8 cellular contexts compared by ENCODE assay signal in the genomic region with DNA sequence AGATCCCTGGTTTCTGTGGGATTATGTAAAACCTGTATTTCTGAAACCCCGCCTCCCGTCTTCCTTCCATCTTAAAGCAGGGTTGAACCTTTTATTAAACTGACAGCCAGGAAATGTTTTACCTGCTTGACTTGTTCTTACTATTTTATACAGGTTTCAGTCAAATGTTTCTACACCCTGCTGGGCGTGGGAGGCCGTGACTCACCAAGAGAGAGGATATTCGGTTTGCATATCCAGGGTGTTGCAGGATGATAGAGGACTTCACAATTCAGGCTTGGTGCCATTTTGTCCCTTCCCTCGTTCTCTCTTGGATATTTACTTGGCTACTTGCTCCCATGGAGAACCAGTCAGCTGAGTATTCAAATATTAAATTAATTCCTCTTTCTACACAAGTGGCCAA.
A peak's percentile ranks its signal among the peaks of the same experiment; 100 is the strongest.
DNase-seq lines count a peak whose midpoint lies in the region; ATAC-seq and TF ChIP-seq lines count a peak whose summit lies in the region.

No MANE protein-coding gene starts in this region.

- peak; percentile 35 for TF ChIP-seq POLR2A in GM18951 (IDR thresholded peaks at IDR 0.05; ENCODE audit: extremely low read depth, insufficient read depth, insufficient read length)

- no peaks in the 10 kb centered on the region for H3K27me3 Mint-ChIP-seq in activated naive CD8-positive, alpha-beta T cell treated with anti-CD3 and anti-CD28 coated beads for 36 hours

- peak; percentile 51 for ATAC-seq in HG03280 (IDR thresholded peaks at IDR 0.05; ENCODE audit: unreplicated experiment)

- peaks cover 1% of the 10 kb centered on the region for H3K9me3 Mint-ChIP-seq in activated naive CD8-positive, alpha-beta T cell treated with anti-CD3 and anti-CD28 coated beads for 36 hours

- no peak overlapping the region for H3K4me3 Mint-ChIP-seq in activated naive CD8-positive, alpha-beta T cell treated with anti-CD3 and anti-CD28 coated beads for 36 hours

- in situ Hi-C loops in GM18951 (cut with MboI; ENCODE audit: low sequenced_read_pairs, unreplicated experiment), result loop anchor here (5.0 kb wide), 1 partner anchor 35 kb away; no protein-coding TSS in a partner anchor

- peak overlapping the region; percentile 54 for H3K27ac Mint-ChIP-seq in activated naive CD8-positive, alpha-beta T cell treated with anti-CD3 and anti-CD28 coated beads for 36 hours

- peak; percentile 43 for DNase-seq in activated naive CD8-positive, alpha-beta T cell treated with anti-CD3 and anti-CD28 coated beads for 36 hours
- peak; percentile 71 to 74 for DNase-seq in stimulated activated CD4-positive, alpha-beta T cell treated with anti-CD3 and anti-CD28 coated beads, Interleukin-2, amount 100 ng/mL, for 24 hours
- DNase-seq in NCI-H69 (lab: John Stamatoyannopoulos, UW) (no peak), NCI-H748 (lab: John Stamatoyannopoulos, UW; ENCODE audit: unreplicated experiment) (no peak), epidermal melanocyte (ENCODE audit: insufficient read length, low spot score) (no peak), SKM-1 (lab: John Stamatoyannopoulos, UW; ENCODE audit: unreplicated experiment) (no peak)

- H3K4me1 Mint-ChIP-seq in activated naive CD8-positive, alpha-beta T cell treated with anti-CD3 and anti-CD28 coated beads for 36 hours, result peaks cover 37% of the 10 kb centered on the region

- H3K36me3 Mint-ChIP-seq in activated naive CD8-positive, alpha-beta T cell treated with anti-CD3 and anti-CD28 coated beads for 36 hours, result no peaks in the 10 kb centered on the region

Comparison
In these comparisons a context has a peak if more than half of its experiments do, and no peak if none do; other contexts are left out.
1. DNase-seq: peak in activated naive CD8-positive, alpha-beta T cell treated with anti-CD3 and anti-CD28 coated beads for 36 hours (single experiment) and stimulated activated CD4-positive, alpha-beta T cell treated with anti-CD3 and anti-CD28 coated beads, Interleukin-2, amount 100 ng/mL, for 24 hours (2 of 2); none in NCI-H69 (single experiment), NCI-H748 (single experiment), epidermal melanocyte (single experiment) and SKM-1 (single experiment).